8 cellular contexts compared by ENCODE assay signal in genomic region chr4:47913858-47914218, GRCh38. TPM values are rescaled to one million over a fixed set of nuclear protein-coding genes. Genes with fewer than 3 reads are reported as not detected.
DNase-seq lines count a peak whose midpoint lies in the region; ATAC-seq and TF ChIP-seq lines count a peak whose summit lies in the region.

No MANE protein-coding gene starts in this region.

- H3K27ac ChIP-seq in HEK293 (ENCODE audit: extremely low read depth, low read depth, low read length) (peak overlapping the region; percentile 68; the same call in 1 of the 2 replicates), MM.1S (ENCODE audit: low read length) (peak overlapping the region; percentile 75; the same call in 1 of the 2 replicates), esophagus (ENCODE audit: low read depth in 2 of 2, low read length in 1 of 2) (peak overlapping the region; percentile 92 to 93), temporal lobe (ENCODE audit: low read depth, low read length) (peak overlapping the region; percentile 44)

- H3K4me3 ChIP-seq in HEK293 (ENCODE audit: low read depth, low read length) (peak overlapping the region; percentile 79), MM.1S (ENCODE audit: low read length) (peak overlapping the region; percentile 92), esophagus (ENCODE audit: low read depth in 1 of 2, low read length in 2 of 2) (peak overlapping the region; percentile 93 to 94)

- peak overlapping the region; percentile 97 for H3K4me3 Mint-ChIP-seq in natural killer cell

- no peaks in the 10 kb centered on the region for H3F3A ChIP-seq in MM.1S (ENCODE audit: insufficient read depth, low read length)

- peak overlapping the region; percentile 93 for H2AFZ ChIP-seq in MM.1S (ENCODE audit: low read length)

- H3K9me3 Mint-ChIP-seq in natural killer cell, result no peaks in the 10 kb centered on the region

- peaks cover 0 to under 1% of the 10 kb centered on the region in 2 donors for H3K27me3 Mint-ChIP-seq in natural killer cell (ENCODE audit: low read depth in 2 of 2)

- no peaks in the 10 kb centered on the region for H4K20me1 ChIP-seq in MM.1S (ENCODE audit: insufficient read depth, low read length)

- H3K36me3 ChIP-seq in HEK293 (ENCODE audit: control insufficient read depth in 2 of 2, insufficient read depth in 1 of 2, low read length in 2 of 2), result peaks cover 3 to 23% of the 10 kb centered on the region in 2 experiments
- no peaks in the 10 kb centered on the region for H3K36me3 ChIP-seq in MM.1S (replicated peaks; ENCODE audit: insufficient read depth, low read length)
- peaks cover 0 to 1% of the 10 kb centered on the region in 2 donors for H3K36me3 ChIP-seq in esophagus (ENCODE audit: control insufficient read depth in 2 of 2, insufficient read depth in 2 of 2, low read length in 1 of 2)

- intact Hi-C loops in natural killer cell (cut with micrococcal nuclease), result loop anchor here (2.0 to 10.0 kb wide), 2 partner anchors 221 to 429 kb away; partner anchors contain the start of gene TXK

- peak overlapping the region; percentile 74 to 88 for H3K27ac Mint-ChIP-seq in natural killer cell

- TF ChIP-seq CTCF in HEK293 (tag by site-specific recombination; IDR thresholded peaks at IDR 0.05) (peak; percentile 75), MM.1S (IDR thresholded peaks at IDR 0.05; ENCODE audit: low read length) (0 out of 2 replicates have a peak, but pooled peaks have one; percentile 4), natural killer cell (IDR thresholded peaks at IDR 0.05) (no peak)

- 0 to 1% methylated on average over 30 of the region's 30 CpGs for WGBS in esophagus, 2 donors

- H3K9ac ChIP-seq in MM.1S (ENCODE audit: low read length), result peak overlapping the region; percentile 96

- ATAC-seq in GM18499 (IDR thresholded peaks at IDR 0.05; ENCODE audit: insufficient read depth, unreplicated experiment) (peak; percentile 4), natural killer cell (no peak)

- H3K4me1 ChIP-seq in HEK293 (ENCODE audit: control insufficient read depth, insufficient read depth, low read length) (no peaks in the 10 kb centered on the region), MM.1S (ENCODE audit: low read length) (peaks cover 14% of the 10 kb centered on the region), esophagus (ENCODE audit: control insufficient read depth in 2 of 2, insufficient read depth in 2 of 2, low read length in 1 of 2) (no peaks in the 10 kb centered on the region)

- DNase-seq in MM.1S (peak; percentile 36), activated T-cell treated with anti-CD3 and anti-CD28 coated beads for 1 hour (ENCODE audit: low read depth) (peak; percentile 12), natural killer cell (peak; percentile 22), MV-4-11 (lab: John Stamatoyannopoulos, UW) (no peak)

- POLR2A ChIA-PET in HEK293 (lab: Yijun Ruan, JAX), result interaction anchor here (0.6 to 1.0 kb wide), 2 partner anchors 185 to 267 kb away, joined by 3 read pairs; no protein-coding TSS in a partner anchor

- peaks cover 23 to 26% of the 10 kb centered on the region in 2 donors for H3K4me1 Mint-ChIP-seq in natural killer cell

- H3K4me2 ChIP-seq in MM.1S (ENCODE audit: low read depth, low read length), result peak overlapping the region; percentile 97

- no peaks in the 10 kb centered on the region for H3K36me3 Mint-ChIP-seq in natural killer cell

- no peaks in the 10 kb centered on the region for H3K9me3 ChIP-seq in HEK293 (ENCODE audit: control insufficient read depth, insufficient read depth, low read depth, low read length)
- no peaks in the 10 kb centered on the region for H3K9me3 ChIP-seq in MM.1S (replicated peaks; ENCODE audit: insufficient read depth, low read length)
- H3K9me3 ChIP-seq in esophagus (ENCODE audit: control insufficient read depth in 2 of 2, insufficient read depth in 1 of 2, low read depth in 1 of 2, low read length in 1 of 2), result no peaks in the 10 kb centered on the region

- H3K79me2 ChIP-seq in MM.1S (ENCODE audit: low read length), result peaks cover 40% of the 10 kb centered on the region

- CTCF ChIA-PET in HEK293 (lab: Yijun Ruan, JAX), result no interaction called here

- H3K9me2 ChIP-seq in MM.1S (replicated peaks; ENCODE audit: insufficient read depth, low read length), result no peaks in the 10 kb centered on the region

- H3K27me3 ChIP-seq in MM.1S (replicated peaks; ENCODE audit: insufficient read depth, low read length), result no peaks in the 10 kb centered on the region
- no peaks in the 10 kb centered on the region for H3K27me3 ChIP-seq in esophagus (ENCODE audit: control insufficient read depth in 1 of 2, insufficient read depth in 2 of 2, low read length in 2 of 2)

TF ChIP-seq in HEK293, 187 proteins besides CTCF, POLR2A, EP300 and RAD21:
- TF ChIP-seq OVOL3 (tag by site-specific recombination; IDR thresholded peaks at IDR 0.05) (no peak), ZNF341 (tag by site-specific recombination; IDR thresholded peaks at IDR 0.05; ENCODE audit: low read depth) (no peak), ZNF362 (tag by site-specific recombination; IDR thresholded peaks at IDR 0.05) (0 out of 2 replicates have a peak, but pooled peaks have one; percentile 21), ZFHX2 (tag by site-specific recombination; conservative IDR thresholded peaks at IDR 0.05) (0 out of 2 replicates have a peak, but pooled peaks have one; percentile 12), YY1 (tag by site-specific recombination; IDR thresholded peaks at IDR 0.05) (peak; percentile 10; the same call in 1 of the 2 replicates), OSR2 (tag by site-specific recombination; IDR thresholded peaks at IDR 0.05) (no peak)

RNA-seq across cellular contexts. Expression of gene NFXL1, which starts 0.5 kb away (rescaled TPM):
- polyA plus RNA-seq in esophagus, result 1 to 10 TPM; 4.6 to 6.9 TPM
- 10 to 100 TPM in 1 of 3 donors, 1 to 10 TPM in 2; 6.5 to 11.4 (median 9.9) TPM for total RNA-seq in natural killer cell
- 18.9 TPM for total RNA-seq in temporal lobe
